Comparison of ENCODE assay signal across 20 cellular contexts in the genomic region with DNA sequence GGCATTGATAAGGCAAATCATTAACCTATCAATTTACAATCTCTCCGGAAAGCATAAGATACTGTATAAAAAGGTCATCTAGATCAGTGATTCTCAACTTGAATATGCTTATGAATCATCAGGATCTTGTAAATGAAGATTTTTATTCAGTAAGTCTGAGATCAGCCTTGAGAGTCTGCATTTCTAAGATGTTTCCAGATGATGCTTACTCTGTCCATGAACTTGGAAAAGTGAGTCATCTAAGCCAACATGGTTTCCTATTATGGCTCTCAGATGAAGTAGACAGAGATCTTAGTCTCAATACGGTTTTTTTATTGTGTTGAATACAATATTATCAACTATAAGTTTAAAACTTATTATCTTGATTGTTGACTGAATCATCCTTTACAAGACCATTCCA.
"Had no signal": no experiment of that assay in that cellular context is flagged by ENCODE, and none has a peak within 500 bp of the region (broad histone marks: within the 10 kb centered on the region; RNA-seq: fewer than 3 reads in every experiment).

No MANE protein-coding gene starts in this region.

- H3K9me3 ChIP-seq: gastroesophageal sphincter, right atrium auricular region, sigmoid colon had no signal

- H3K27ac ChIP-seq: dorsolateral prefrontal cortex, gastroesophageal sphincter, right atrium auricular region had no signal

- H3K27me3 ChIP-seq: gastroesophageal sphincter, right atrium auricular region, sigmoid colon had no signal

- H3K4me3 ChIP-seq: dorsolateral prefrontal cortex, gastroesophageal sphincter, right atrium auricular region, sigmoid colon had no signal

- DNase-seq: cortex of kidney; dorsolateral prefrontal cortex; effector memory CD4-positive, alpha-beta T cell; glutamatergic neuron; immature natural killer cell; kidney; left colon; mesendoderm; naive thymus-derived CD4-positive, alpha-beta T cell; nephron progenitor cell; posterior cingulate gyrus; sigmoid colon; small intestine; stimulated activated CD4-positive, alpha-beta T cell treated with anti-CD3 and anti-CD28 coated beads, Interleukin-2, amount 100 ng/mL, for 48 hours; stimulated activated naive CD4-positive, alpha-beta T cell treated with Interleukin-2 at 50 U/mL for 16 hours; trophoblast cell had no signal

- H3K36me3 ChIP-seq: gastroesophageal sphincter, right atrium auricular region, sigmoid colon had no signal

- FAIRE-seq: endometrium, kidney, small intestine had no signal

- ATAC-seq: esophagus mucosa; gastroesophageal sphincter; left colon; naive thymus-derived CD4-positive, alpha-beta T cell had no signal

- H3K4me1 ChIP-seq: gastroesophageal sphincter, right atrium auricular region, sigmoid colon had no signal
